Comparison of ENCODE assay signal across 8 cellular contexts in genomic region chr15:96345560-96346389, GRCh38. TPM values are rescaled to one million over a fixed set of nuclear protein-coding genes. Genes with fewer than 3 reads are reported as not detected.
DNase-seq lines count a peak whose midpoint lies in the region; ATAC-seq and TF ChIP-seq lines count a peak whose summit lies in the region.

No MANE protein-coding gene starts in this region.

- peak; percentile 67 for ATAC-seq in HG02642 (IDR thresholded peaks at IDR 0.05; ENCODE audit: poor library complexity, unreplicated experiment)

- CTCF ChIA-PET in MCF 10A (lab: Yijun Ruan, JAX) = interaction anchor here (0.6 to 1.2 kb wide), 8 partner anchors 9 to 1676 kb away, joined by 3 to 4 read pairs (median 3); no protein-coding TSS in a partner anchor

- H3K4me3 Mint-ChIP-seq in MCF 10A (ENCODE audit: unreplicated experiment) = no peak overlapping the region
- no peak overlapping the region for H3K4me3 Mint-ChIP-seq in activated T-helper 2 cell treated with anti-CD3 and anti-CD28 coated beads, Interferon-gamma antibody, Interleukin-2, Interleukin-4, amounts not matched to agents 10 μg/mL and 5 μg/mL and 100 μg/mL, durations not matched to agents 14 hours and 24 hours and 36 hours (ENCODE audit: low read depth)

- no peak for TF ChIP-seq EP300 in stomach (IDR thresholded peaks at IDR 0.05)

- peaks cover 9% of the 10 kb centered on the region for H3K36me3 Mint-ChIP-seq in MCF 10A (ENCODE audit: insufficient read depth, unreplicated experiment)
- no peaks in the 10 kb centered on the region for H3K36me3 Mint-ChIP-seq in activated T-helper 2 cell treated with anti-CD3 and anti-CD28 coated beads, Interferon-gamma antibody, Interleukin-2, Interleukin-4, amounts not matched to agents 10 μg/mL and 5 μg/mL and 100 μg/mL, durations not matched to agents 14 hours and 24 hours and 36 hours (ENCODE audit: low read depth)

- H3K36me3 ChIP-seq in stomach = no peaks in the 10 kb centered on the region

- DNase-seq in GM12865 (ENCODE audit: low read depth) (peak; percentile 49), NCI-H526 (lab: John Stamatoyannopoulos, UW) (peak; percentile 71 to 89), MCF 10A (ENCODE audit: unreplicated experiment) (peak; percentile 23), islet precursor cell (peak; percentile 83), stomach (peak; percentile 72), GM19238 (ENCODE audit: insufficient read length, low spot score) (no peak)
- DNase-seq in activated T-helper 2 cell treated with anti-CD3 and anti-CD28 coated beads, Interferon-gamma antibody, Interleukin-2, Interleukin-4, amounts not matched to agents 10 μg/mL and 5 μg/mL and 100 μg/mL, durations not matched to agents 14 hours and 24 hours and 36 hours (ENCODE audit: low spot score) = no peak

- H3K27me3 Mint-ChIP-seq in MCF 10A (ENCODE audit: insufficient read depth, unreplicated experiment) = no peaks in the 10 kb centered on the region
- H3K27me3 Mint-ChIP-seq in activated T-helper 2 cell treated with anti-CD3 and anti-CD28 coated beads, Interferon-gamma antibody, Interleukin-2, Interleukin-4, amounts not matched to agents 10 μg/mL and 5 μg/mL and 100 μg/mL, durations not matched to agents 14 hours and 24 hours and 36 hours (ENCODE audit: low read depth) = peaks cover 95% of the 10 kb centered on the region

- TF ChIP-seq CTCF in GM12865 (IDR thresholded peaks at IDR 0.05; ENCODE audit: insufficient read depth, low read depth, low read length, missing control alignments) = peak; percentile 31
- TF ChIP-seq CTCF in MCF 10A (IDR thresholded peaks at IDR 0.05; ENCODE audit: unreplicated experiment) = peak; percentile 48
- TF ChIP-seq CTCF in stomach (IDR thresholded peaks at IDR 0.05) = peak in 5 of 7 experiments; percentile 5 to 51 (median 38)

- no TSS peak for BruUV-seq in MCF 10A (replicated peaks; lab: Mats Ljungman, UMichigan)

- TF ChIP-seq POLR2A in stomach (IDR thresholded peaks at IDR 0.05) = no peak

- H3K4me1 Mint-ChIP-seq in MCF 10A (ENCODE audit: insufficient read depth, unreplicated experiment) = peaks cover 9% of the 10 kb centered on the region
- no peaks in the 10 kb centered on the region for H3K4me1 Mint-ChIP-seq in activated T-helper 2 cell treated with anti-CD3 and anti-CD28 coated beads, Interferon-gamma antibody, Interleukin-2, Interleukin-4, amounts not matched to agents 10 μg/mL and 5 μg/mL and 100 μg/mL, durations not matched to agents 14 hours and 24 hours and 36 hours (ENCODE audit: low read depth)

- peaks cover 47 to 89% (median 64%) of the 10 kb centered on the region in 4 donors for H3K4me1 ChIP-seq in stomach

- POLR2A ChIA-PET in MCF 10A (lab: Yijun Ruan, JAX) = interaction anchor here (0.7 kb wide), 1 partner anchor 555 kb away, joined by 3 read pairs; no protein-coding TSS in a partner anchor

- whole genome bisulfite sequencing in stomach, 5 donors = 1 to 5% (median 2%) methylated on average over 38 to 47 of the region's 47 CpGs

- H3K27ac ChIP-seq in stomach = peak overlapping the region; percentile 96 to 97 (median 97)

- intact Hi-C loops in MCF 10A (cut with micrococcal nuclease) = loop anchor here (1.0 to 5.0 kb wide), 2 partner anchors 1086 to 1318 kb away; no protein-coding TSS in a partner anchor
- intact Hi-C loops in stomach (cut with DNase I; ENCODE audit: low total_unique reads) = no loop called here
- intact Hi-C loops in activated T-helper 2 cell treated with anti-CD3 and anti-CD28 coated beads, Interferon-gamma antibody, Interleukin-2, Interleukin-4, amounts not matched to agents 10 μg/mL and 5 μg/mL and 100 μg/mL, durations not matched to agents 14 hours and 24 hours and 36 hours (cut with micrococcal nuclease) = loop anchor here (2.0 to 10.0 kb wide), 4 partner anchors 17 to 1321 kb away; no protein-coding TSS in a partner anchor

- no peaks in the 10 kb centered on the region for H3K9me3 ChIP-seq in stomach

- no peaks in the 10 kb centered on the region for H3K9me3 Mint-ChIP-seq in MCF 10A (ENCODE audit: unreplicated experiment)
- H3K9me3 Mint-ChIP-seq in activated T-helper 2 cell treated with anti-CD3 and anti-CD28 coated beads, Interferon-gamma antibody, Interleukin-2, Interleukin-4, amounts not matched to agents 10 μg/mL and 5 μg/mL and 100 μg/mL, durations not matched to agents 14 hours and 24 hours and 36 hours = no peaks in the 10 kb centered on the region

- H3K27ac Mint-ChIP-seq in MCF 10A (ENCODE audit: low read depth, unreplicated experiment) = no peak overlapping the region
- no peak overlapping the region for H3K27ac Mint-ChIP-seq in activated T-helper 2 cell treated with anti-CD3 and anti-CD28 coated beads, Interferon-gamma antibody, Interleukin-2, Interleukin-4, amounts not matched to agents 10 μg/mL and 5 μg/mL and 100 μg/mL, durations not matched to agents 14 hours and 24 hours and 36 hours

- peaks cover 0 to 68% (median 5%) of the 10 kb centered on the region in 3 donors for H3K27me3 ChIP-seq in stomach

- H3K4me3 ChIP-seq in GM12865 (ENCODE audit: low read depth, low read length) = no peak overlapping the region
- peak overlapping the region; percentile 80 to 89 (median 88) for H3K4me3 ChIP-seq in stomach

RNA-seq across cellular contexts. Expression of gene NR2F2, which starts 15.3 kb away (rescaled TPM):
- 9.6 and 10.9 TPM in 2 replicates for total RNA-seq in MCF 10A (2022)
- total RNA-seq in stomach = 10 to 100 TPM; 36.8 to 96.2 (median 63.0) TPM
- polyA plus RNA-seq in stomach = 10 to 100 TPM; 30.9 to 47.4 (median 39.7) TPM
- total RNA-seq in activated T-helper 2 cell treated with anti-CD3 and anti-CD28 coated beads, Interferon-gamma antibody, Interleukin-2, Interleukin-4, amounts not matched to agents 10 μg/mL and 5 μg/mL and 100 μg/mL, durations not matched to agents 14 hours and 24 hours and 36 hours = not detected in 2 replicates

Comparison
In these comparisons a context has a peak if more than half of its experiments do, and no peak if none do; other contexts are left out.
1. DNase-seq: peak in GM12865 (single experiment), NCI-H526 (2 of 2), MCF 10A (single experiment), islet precursor cell (single experiment) and stomach (single experiment); none in GM19238 (single experiment) and activated T-helper 2 cell treated with anti-CD3 and anti-CD28 coated beads, Interferon-gamma antibody, Interleukin-2, Interleukin-4, amounts not matched to agents 10 μg/mL and 5 μg/mL and 100 μg/mL, durations not matched to agents 14 hours and 24 hours and 36 hours (single experiment).
2. RNA of gene NR2F2, which starts 15.3 kb away (total RNA-seq): 36.8 to 96.2 TPM in stomach and 9.6 to 10.9 TPM in MCF 10A; not detected in activated T-helper 2 cell treated with anti-CD3 and anti-CD28 coated beads, Interferon-gamma antibody, Interleukin-2, Interleukin-4, amounts not matched to agents 10 μg/mL and 5 μg/mL and 100 μg/mL, durations not matched to agents 14 hours and 24 hours and 36 hours; every median in the first group is over 10 times any median in the second.
3. Peak in every context shown above with its lines, with median percentiles within 50 percentile points of each other: CTCF ChIP-seq.